ENCODE assay signal across 29 cellular contexts in genomic region chr5:43973908-43974307, GRCh38.
"Had no signal": no experiment of that assay in that cellular context is flagged by ENCODE, and none has a peak within 500 bp of the region (broad histone marks: within the 10 kb centered on the region; RNA-seq: fewer than 3 reads in every experiment).

No MANE protein-coding gene starts in this region.

- H3K9me3 ChIP-seq: neutrophil, ovary, thoracic aorta, thyroid gland, upper lobe of left lung, vagina had no signal

- H3K27me3 Mint-ChIP-seq: naive thymus-derived CD8-positive, alpha-beta T cell; natural killer cell treated with Interleukin-12 subunit alpha and Interleukin-12 subunit beta and Interleukin-15 and Interleukin-18, amount 100 ng/mL, for 72 hours; progenitor cell of endocrine pancreas; stimulated activated memory B cell treated with anti-CD40 and anti-IgM and Interleukin-4, amounts not matched to agents 10 μg/mL and 1 μg/mL and 100 μg/mL, for 72 hours; stimulated activated naive CD8-positive, alpha-beta T cell treated with anti-CD3 and anti-CD28 coated beads, Interleukin-15, amount 100 ng/mL, for 72 hours had no signal

- H3K27ac Mint-ChIP-seq: naive thymus-derived CD8-positive, alpha-beta T cell; natural killer cell treated with Interleukin-12 subunit alpha and Interleukin-12 subunit beta and Interleukin-15 and Interleukin-18, amount 100 ng/mL, for 72 hours; nephron progenitor cell; progenitor cell of endocrine pancreas; stimulated activated memory B cell treated with anti-CD40 and anti-IgM and Interleukin-4, amounts not matched to agents 10 μg/mL and 1 μg/mL and 100 μg/mL, for 72 hours; stimulated activated naive CD8-positive, alpha-beta T cell treated with anti-CD3 and anti-CD28 coated beads, Interleukin-15, amount 100 ng/mL, for 72 hours had no signal

- H3K4me3 Mint-ChIP-seq: naive thymus-derived CD8-positive, alpha-beta T cell; natural killer cell treated with Interleukin-12 subunit alpha and Interleukin-12 subunit beta and Interleukin-15 and Interleukin-18, amount 100 ng/mL, for 72 hours; nephron progenitor cell; neural crest cell; stimulated activated memory B cell treated with anti-CD40 and anti-IgM and Interleukin-4, amounts not matched to agents 10 μg/mL and 1 μg/mL and 100 μg/mL, for 72 hours; stimulated activated naive CD8-positive, alpha-beta T cell treated with anti-CD3 and anti-CD28 coated beads, Interleukin-15, amount 100 ng/mL, for 72 hours had no signal

- H3K4me1 Mint-ChIP-seq: naive thymus-derived CD8-positive, alpha-beta T cell; nephron progenitor cell; stimulated activated memory B cell treated with anti-CD40 and anti-IgM and Interleukin-4, amounts not matched to agents 10 μg/mL and 1 μg/mL and 100 μg/mL, for 72 hours; stimulated activated naive CD8-positive, alpha-beta T cell treated with anti-CD3 and anti-CD28 coated beads, Interleukin-15, amount 100 ng/mL, for 72 hours had no signal

- ATAC-seq: naive thymus-derived CD8-positive, alpha-beta T cell; natural killer cell treated with Interleukin-12 subunit alpha and Interleukin-12 subunit beta and Interleukin-15 and Interleukin-18, amount 100 ng/mL, for 72 hours; psoas muscle; right cardiac atrium; stimulated activated memory B cell treated with anti-CD40 and anti-IgM and Interleukin-4, amounts not matched to agents 10 μg/mL and 1 μg/mL and 100 μg/mL, for 72 hours; stimulated activated naive CD8-positive, alpha-beta T cell treated with anti-CD3 and anti-CD28 coated beads, Interleukin-15, amount 100 ng/mL, for 72 hours; stimulated activated naive CD8-positive, alpha-beta T cell treated with anti-CD3 and anti-CD28 coated beads, Interleukin-15, Interleukin-2, amounts not matched to agents 100 U/mL and 50 U/mL, for 24 hours had no signal

- DNase-seq: naive thymus-derived CD8-positive, alpha-beta T cell; nephron progenitor cell; nucleus accumbens; ovary; posterior cingulate gyrus; psoas muscle; right cardiac atrium; spleen; stimulated activated CD4-positive, alpha-beta T cell treated with anti-CD3 and anti-CD28 coated beads, Interleukin-12 subunit alpha, Interleukin-12 subunit beta, amount 100 ng/mL, for 4 hours; stimulated activated CD4-positive, alpha-beta T cell treated with anti-CD3 and anti-CD28 coated beads, Interleukin-1b, Interleukin-23, amount 100 ng/mL, for 48 hours; stimulated activated CD4-positive, alpha-beta T cell treated with anti-CD3 and anti-CD28 coated beads, Interleukin-4, amount 100 ng/mL, for 1 hour; stimulated activated CD4-positive, alpha-beta T cell treated with anti-CD3 and anti-CD28 coated beads, Interleukin-4, amount 100 ng/mL, for 4 hours; stimulated activated CD8-positive, alpha-beta memory T cell treated with anti-CD3 and anti-CD28 coated beads, Interleukin-4, amount 100 ng/mL, for 48 hours; stimulated activated naive CD4-positive, alpha-beta T cell; stimulated activated naive CD8-positive, alpha-beta T cell treated with anti-CD3 and anti-CD28 coated beads, Interleukin-15, amount 100 ng/mL, for 72 hours; stimulated activated naive CD8-positive, alpha-beta T cell treated with anti-CD3 and anti-CD28 coated beads, Interleukin-15, Interleukin-2, amounts not matched to agents 100 U/mL and 50 U/mL, for 24 hours; thyroid gland; upper lobe of left lung had no signal

- H3K4me1 ChIP-seq: parathyroid adenoma, psoas muscle, spleen, thyroid gland, tibial nerve, upper lobe of left lung, vagina had no signal

- H3K4me2 ChIP-seq: smooth muscle cell had no signal

- H3K27ac ChIP-seq: neutrophil, ovary, parathyroid adenoma, psoas muscle, skin epidermis, spleen, thoracic aorta, thyroid gland, tibial nerve, upper lobe of left lung, vagina had no signal

- H3K36me3 ChIP-seq: neutrophil, ovary, spleen, thoracic aorta, thyroid gland, tibial nerve, upper lobe of left lung, vagina had no signal

- H3K27me3 ChIP-seq: neutrophil, ovary, spleen, thyroid gland, tibial nerve, upper lobe of left lung, vagina had no signal

- H3K36me3 Mint-ChIP-seq: stimulated activated memory B cell treated with anti-CD40 and anti-IgM and Interleukin-4, amounts not matched to agents 10 μg/mL and 1 μg/mL and 100 μg/mL, for 72 hours had no signal

- H3K4me3 ChIP-seq: ovary, psoas muscle, skin epidermis, smooth muscle cell, spleen, thoracic aorta, thyroid gland, tibial nerve, upper lobe of left lung, vagina had no signal
